Comparison of ENCODE assay signal across 8 cellular contexts in the genomic region with DNA sequence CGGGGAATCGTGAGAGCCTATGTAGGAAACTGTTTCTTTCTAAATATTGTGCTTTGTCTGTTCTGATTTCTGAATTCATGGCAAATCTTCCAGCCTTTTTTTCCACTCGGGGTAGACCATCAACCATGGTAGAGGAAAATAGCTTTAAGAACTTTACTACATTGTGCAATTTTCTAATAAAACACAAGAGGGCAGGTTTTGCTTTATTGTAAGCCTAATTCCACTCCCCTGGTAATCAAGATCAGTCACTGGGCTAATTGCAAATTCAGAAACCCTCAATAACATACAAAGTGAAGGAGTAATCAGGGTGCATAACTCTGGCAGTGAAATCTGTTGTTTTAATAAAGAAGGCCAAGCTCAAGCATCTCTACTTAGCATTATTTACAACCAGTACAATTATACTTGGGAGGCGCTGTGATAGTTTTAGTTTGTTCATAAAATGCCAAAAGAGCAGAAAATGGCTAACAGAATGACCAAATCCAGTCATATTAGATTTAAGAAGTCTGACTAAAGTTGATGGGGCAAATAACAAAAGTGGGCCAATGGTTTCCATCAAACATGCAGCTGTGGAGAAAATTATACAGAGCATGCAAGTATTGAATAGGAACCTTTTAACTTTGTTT. TPM values are rescaled to one million over a fixed set of nuclear protein-coding genes. Genes with fewer than 3 reads are reported as not detected.
DNase-seq lines count a peak whose midpoint lies in the region; ATAC-seq and TF ChIP-seq lines count a peak whose summit lies in the region.

No MANE protein-coding gene starts in this region.

- in situ Hi-C loops in brain microvascular endothelial cell (cut with HindIII; ENCODE audit: low pct_ligation_motif_present, low sequenced_read_pairs) (no loop called here), transverse colon (cut with MboI; ENCODE audit: low pct_ligation_motif_present in 1 of 4, low pct_unique_long_range_greater_than_20kb in 1 of 4, low sequenced_read_pairs in 3 of 4) (loop anchor here (5.0 to 10.0 kb wide), 2 partner anchors 177 to 179 kb away; no protein-coding TSS in a partner anchor)

- no peak overlapping the region for H3K27ac ChIP-seq in brain microvascular endothelial cell
- no peak overlapping the region for H3K27ac ChIP-seq in transverse colon

- H3K4me1 ChIP-seq in transverse colon, result peaks cover 0 to 9% (median 0%) of the 10 kb centered on the region in 4 donors

- no peak for TF ChIP-seq POLR2A in transverse colon (IDR thresholded peaks at IDR 0.05)

- 46 to 49% methylated on average over 4 of the region's 4 CpGs for WGBS in transverse colon (ENCODE audit: low coverage in 1 of 2), 2 donors

- ATAC-seq in GM18502 (IDR thresholded peaks at IDR 0.05; ENCODE audit: poor library complexity, unreplicated experiment) (peak; percentile 65), HG03442 (IDR thresholded peaks at IDR 0.05; ENCODE audit: unreplicated experiment) (peak; percentile 61)

- H3K36me3 ChIP-seq in brain microvascular endothelial cell (replicated peaks), result no peaks in the 10 kb centered on the region
- no peaks in the 10 kb centered on the region for H3K36me3 ChIP-seq in kidney epithelial cell (ENCODE audit: control insufficient read depth, insufficient read depth, low read length)
- H3K36me3 ChIP-seq in transverse colon, result no peaks in the 10 kb centered on the region

- TF ChIP-seq CTCF in brain microvascular endothelial cell (IDR thresholded peaks at IDR 0.05; ENCODE audit: low read depth, low read length, missing control alignments) (peak; percentile 51), kidney epithelial cell (IDR thresholded peaks at IDR 0.05; ENCODE audit: insufficient read depth, low read length, poor library complexity, severe bottlenecking) (peak; percentile 63), transverse colon (IDR thresholded peaks at IDR 0.05) (peak; percentile 43 to 56 (median 52))

- no peak overlapping the region for H3K4me3 ChIP-seq in brain microvascular endothelial cell (ENCODE audit: low read depth, low read length)
- H3K4me3 ChIP-seq in kidney epithelial cell (ENCODE audit: low read depth, low read length), result no peak overlapping the region
- no peak overlapping the region for H3K4me3 ChIP-seq in transverse colon

- H3K9me3 ChIP-seq in transverse colon, result no peaks in the 10 kb centered on the region

- no peak for TF ChIP-seq EP300 in transverse colon (IDR thresholded peaks at IDR 0.05; ENCODE audit: low read depth)

- intact Hi-C loops in transverse colon (cut with DNase I; ENCODE audit: low total_unique reads), result no loop called here

- DNase-seq in AG20443 (ENCODE audit: low spot score) (peak; percentile 61), NCI-H526 treated with DMSO at 0.1 percent for 48 hours (lab: John Stamatoyannopoulos, UW) (peak; percentile 70), brain microvascular endothelial cell (no peak), kidney epithelial cell (ENCODE audit: low read depth) (peak; percentile 12), transverse colon (no peak)
- DNase-seq in activated naive CD4-positive, alpha-beta T cell (lab: John Stamatoyannopoulos, UW), result no peak

- H3K27me3 ChIP-seq in brain microvascular endothelial cell (replicated peaks) (no peaks in the 10 kb centered on the region), kidney epithelial cell (ENCODE audit: control insufficient read depth, insufficient read depth, low read length) (no peaks in the 10 kb centered on the region), transverse colon (no peaks in the 10 kb centered on the region)

RNA-seq across cellular contexts. Expression of gene DCT, which starts 43.8 kb away (rescaled TPM):
- total RNA-seq in kidney epithelial cell (0.08 TPM in 1 of 2 replicates, not detected in the other), transverse colon (not detected)

Comparison
In these comparisons a context has a peak if more than half of its experiments do, and no peak if none do; other contexts are left out.
1. DNase-seq: peak in AG20443 (single experiment), NCI-H526 treated with DMSO at 0.1 percent for 48 hours (single experiment) and kidney epithelial cell (single experiment); none in brain microvascular endothelial cell (single experiment), transverse colon (single experiment) and activated naive CD4-positive, alpha-beta T cell (0 of 4).
2. Peak in every context shown above with its lines, with median percentiles within 50 percentile points of each other: CTCF ChIP-seq.